In genomic region chr12:26746315-26746714, GRCh38 we compare ENCODE assay signal across 10 cellular contexts.
DNase-seq lines count a peak whose midpoint lies in the region; ATAC-seq and TF ChIP-seq lines count a peak whose summit lies in the region.
"Had no signal": no experiment of that assay in that cellular context is flagged by ENCODE, and none has a peak within 500 bp of the region (broad histone marks: within the 10 kb centered on the region; RNA-seq: fewer than 3 reads in every experiment).

No MANE protein-coding gene starts in this region.

- no peak overlapping the region for H3K23ac ChIP-seq in H9 (ENCODE audit: insufficient read length, low read depth, low read length)

- no peak overlapping the region for H3K27ac ChIP-seq in H9 (ENCODE audit: insufficient read length, low read depth, low read length)
- H3K27ac ChIP-seq: SK-N-MC had no signal

- H3K9me3 Mint-ChIP-seq in H9 = no peaks in the 10 kb centered on the region
- no peaks in the 10 kb centered on the region for H3K9me3 Mint-ChIP-seq in activated T-helper 17 cell treated with anti-CD3 and anti-CD28 coated beads, Interleukin-2, amount 50 U/mL, for 72 hours

- CTCF ChIA-PET in AG04449 (lab: Yijun Ruan, JAX) = interaction anchor here (1.0 kb wide), 1 partner anchor 43 kb away, joined by 3 read pairs; no protein-coding TSS in a partner anchor

- H3K27me3 Mint-ChIP-seq in H9 (ENCODE audit: low read depth) = no peaks in the 10 kb centered on the region
- H3K27me3 Mint-ChIP-seq in activated T-helper 17 cell treated with anti-CD3 and anti-CD28 coated beads, Interleukin-2, amount 50 U/mL, for 72 hours = no peaks in the 10 kb centered on the region

- peak; percentile 46 for ATAC-seq in activated T-helper 17 cell treated with anti-CD3 and anti-CD28 coated beads, Interleukin-2, amount 50 U/mL, for 72 hours (replicated peaks)
- no peak for ATAC-seq in HG03469 (IDR thresholded peaks at IDR 0.05; ENCODE audit: unreplicated experiment)

- H3T11ph ChIP-seq in H9 (ENCODE audit: low read length) = no peak overlapping the region

- no peak overlapping the region for H2BK120ac ChIP-seq in H9 (ENCODE audit: low read depth, low read length, poor library complexity, severe bottlenecking)

- POLR2A ChIA-PET in AG04449 (lab: Yijun Ruan, JAX) = interaction anchor here (1.1 kb wide), 1 partner anchor 87 kb away, joined by 4 read pairs; the partner anchor contains the start of gene ITPR2

- H3K14ac ChIP-seq in H9 (ENCODE audit: insufficient read depth, low read length) = no peak overlapping the region

- H3K27ac Mint-ChIP-seq in H9 = peak overlapping the region in 2 of 3 experiments; percentile 31 to 45; a peak in 1 of 7 replicates
- H3K27ac Mint-ChIP-seq in activated T-helper 17 cell treated with anti-CD3 and anti-CD28 coated beads, Interleukin-2, amount 50 U/mL, for 72 hours = no peak overlapping the region

- no peak overlapping the region for H2BK5ac ChIP-seq in H9 (ENCODE audit: insufficient read length, low read length)

- H2AK5ac ChIP-seq in H9 (ENCODE audit: insufficient read length, low read length) = no peak overlapping the region

- H3K4ac ChIP-seq in H9 (ENCODE audit: low read depth, low read length) = no peak overlapping the region

- no peak overlapping the region for H2BK12ac ChIP-seq in H9 (ENCODE audit: insufficient read length, low read depth, low read length)

- no peaks in the 10 kb centered on the region for H3K9me3 ChIP-seq in H9 (ENCODE audit: control insufficient read depth, low read depth, low read length)

- no peaks in the 10 kb centered on the region for H3K27me3 ChIP-seq in H9 (ENCODE audit: insufficient read depth, low read length)

- H3K4me3 ChIP-seq in AG04449 (ENCODE audit: low read depth, low read length) = no peak overlapping the region
- H3K4me3 ChIP-seq: SK-N-MC had no signal

- no peak overlapping the region for H2AFZ ChIP-seq in H9 (ENCODE audit: low read length)

- no peak overlapping the region for H3K9ac ChIP-seq in H9 (ENCODE audit: extremely low read depth, insufficient read length, low read length)

- H2BK15ac ChIP-seq in H9 (ENCODE audit: low read depth, low read length) = no peak overlapping the region

- no peak overlapping the region for H4K5ac ChIP-seq in H9 (ENCODE audit: insufficient read length, low read depth, low read length)

- peaks cover 22% of the 10 kb centered on the region; the same call in 1 of the 2 replicates for H3K4me1 ChIP-seq in H9 (ENCODE audit: insufficient read depth, low read length)

- DNase-seq in AG04449 (ENCODE audit: low read depth, low spot score) (peak; percentile 49), H9 (no peak), iPS-NIHi7 (ENCODE audit: extremely low spot score) (peak; percentile 21), middle frontal gyrus (ENCODE audit: extremely low spot score, low spot score) (no peak), DMS 273 treated with DMSO at 0.1 percent for 48 hours (lab: John Stamatoyannopoulos, UW) (no peak), NCI-H2081 treated with DMSO at 0.1 percent for 48 hours (lab: John Stamatoyannopoulos, UW) (no peak)
- DNase-seq: NCI-H1092 treated with DMSO at 0.1 percent for 48 hours had no signal

- H3K4me2 ChIP-seq in H9 (ENCODE audit: insufficient read depth, insufficient read length, low read length) = no peak overlapping the region

- H3K79me2 ChIP-seq in H9 (ENCODE audit: insufficient read depth, low read length) = peaks cover 6% of the 10 kb centered on the region; the same call in 1 of the 2 replicates

- no CpG with 5 or more reads among the region's 3 CpGs for WGBS in H9 (ENCODE audit: extremely low coverage, insufficient read length, low lambda C conversion rate)

- no peaks in the 10 kb centered on the region for H3K23me2 ChIP-seq in H9 (ENCODE audit: insufficient read length, low read depth, low read length, poor library complexity, severe bottlenecking)

- H3K79me1 ChIP-seq in H9 (ENCODE audit: insufficient read depth, low read depth, low read length, poor library complexity, severe bottlenecking) = no peaks in the 10 kb centered on the region

- H3K56ac ChIP-seq in H9 (ENCODE audit: insufficient read length, low read depth, low read length) = no peak overlapping the region

- peaks cover 0 to 3% (median 0%) of the 10 kb centered on the region in 3 experiments; a peak in 1 of 7 replicates for H3K36me3 Mint-ChIP-seq in H9 (ENCODE audit: insufficient read depth in 1 of 3, low read depth in 3 of 3)
- H3K36me3 Mint-ChIP-seq in activated T-helper 17 cell treated with anti-CD3 and anti-CD28 coated beads, Interleukin-2, amount 50 U/mL, for 72 hours (ENCODE audit: low read depth) = peaks cover 15% of the 10 kb centered on the region

- no peak overlapping the region for H3K18ac ChIP-seq in H9 (ENCODE audit: insufficient read length, low read depth, low read length)

- H4K20me1 ChIP-seq in H9 (ENCODE audit: control insufficient read depth, insufficient read depth, insufficient read length) = no peaks in the 10 kb centered on the region

- H3K4me1 Mint-ChIP-seq in H9 = peaks cover 26 to 41% of the 10 kb centered on the region in 2 experiments
- H3K4me1 Mint-ChIP-seq in activated T-helper 17 cell treated with anti-CD3 and anti-CD28 coated beads, Interleukin-2, amount 50 U/mL, for 72 hours = peaks cover 52% of the 10 kb centered on the region

- H2BK20ac ChIP-seq in H9 (ENCODE audit: low read depth, low read length, poor library complexity, severe bottlenecking) = no peak overlapping the region

- H3K4me3 Mint-ChIP-seq in H9 = no peak overlapping the region
- peak overlapping the region; percentile 61 for H3K4me3 Mint-ChIP-seq in activated T-helper 17 cell treated with anti-CD3 and anti-CD28 coated beads, Interleukin-2, amount 50 U/mL, for 72 hours

- TF ChIP-seq CTCF in AG04449 (IDR thresholded peaks at IDR 0.05; ENCODE audit: insufficient read depth, low read length, missing control alignments) = no peak
- TF ChIP-seq CTCF in H9 (conservative IDR thresholded peaks at IDR 0.05) = no peak

- no peak overlapping the region for H4K91ac ChIP-seq in H9 (ENCODE audit: insufficient read length, low read depth, low read length)

- H4K8ac ChIP-seq in H9 (replicated peaks; ENCODE audit: insufficient read length, low read depth, low read length) = no peak overlapping the region

Comparison
In these comparisons a context has a peak if more than half of its experiments do, and no peak if none do; other contexts are left out.
1. DNase-seq: peak in AG04449 (single experiment) and iPS-NIHi7 (single experiment); none in H9 (single experiment), middle frontal gyrus (single experiment), DMS 273 treated with DMSO at 0.1 percent for 48 hours (single experiment) and NCI-H2081 treated with DMSO at 0.1 percent for 48 hours (single experiment).